ENCODE assay signal across 9 cellular contexts in the genomic region with DNA sequence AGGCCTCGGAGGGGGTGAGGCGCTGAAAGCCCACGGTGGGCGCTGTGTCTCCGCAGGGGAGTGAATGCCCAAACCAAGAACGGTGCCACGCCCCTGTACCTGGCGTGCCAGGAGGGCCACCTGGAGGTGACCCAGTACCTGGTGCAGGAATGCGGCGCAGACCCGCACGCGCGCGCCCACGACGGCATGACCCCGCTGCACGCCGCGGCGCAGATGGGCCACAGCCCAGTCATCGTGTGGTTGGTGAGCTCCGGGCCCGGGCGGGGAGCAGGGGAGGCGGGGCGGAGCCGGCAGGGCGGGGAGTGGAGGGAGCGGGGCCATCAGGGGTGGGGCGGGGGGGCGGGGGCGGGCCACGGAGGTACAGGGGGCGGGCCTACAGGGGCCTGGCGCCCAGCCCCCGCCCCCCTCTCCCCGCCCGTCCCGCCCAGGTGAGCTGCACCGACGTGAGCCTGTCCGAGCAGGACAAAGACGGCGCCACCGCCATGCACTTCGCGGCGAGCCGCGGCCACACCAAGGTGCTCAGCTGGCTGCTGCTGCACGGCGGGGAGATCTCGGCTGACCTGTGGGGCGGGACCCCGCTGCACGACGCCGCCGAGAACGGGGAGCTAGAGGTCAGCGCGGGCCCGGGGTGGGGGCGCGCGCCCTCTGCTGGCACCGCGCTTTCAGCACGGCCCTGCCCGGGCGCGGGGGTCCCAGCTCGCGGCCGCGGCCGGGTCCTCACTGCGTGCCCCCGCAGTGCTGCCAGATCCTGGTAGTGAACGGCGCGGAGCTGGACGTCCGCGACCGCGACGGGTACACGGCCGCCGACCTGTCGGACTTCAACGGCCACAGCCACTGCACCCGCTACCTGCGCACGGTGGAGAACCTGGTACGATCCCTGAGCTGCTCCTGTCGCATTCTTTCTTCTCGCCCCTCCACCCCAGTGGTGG. TPM values are rescaled to one million over a fixed set of nuclear protein-coding genes. Genes with fewer than 3 reads are reported as not detected.
DNase-seq lines count a peak whose midpoint lies in the region; ATAC-seq, FAIRE-seq and TF ChIP-seq lines count a peak whose summit lies in the region.
"Had no signal": no experiment of that assay in that cellular context is flagged by ENCODE, and none has a peak within 500 bp of the region (broad histone marks: within the 10 kb centered on the region; RNA-seq: fewer than 3 reads in every experiment).

No MANE protein-coding gene starts in this region.

- peak overlapping the region in 6 of 8 donors; percentile 32 to 78 (median 54) for H3K4me3 Mint-ChIP-seq in naive B cell

- H3K18ac ChIP-seq in IMR-90 (ENCODE audit: low read depth, low read length): no peak overlapping the region

- H2AK9ac ChIP-seq in IMR-90 (replicated peaks; ENCODE audit: low read depth, low read length, poor library complexity): no peak overlapping the region

- intact Hi-C loops in IMR-90 (cut with micrococcal nuclease): no loop called here

- H3K4me3 ChIP-seq in IMR-90 (ENCODE audit: insufficient read depth, low read depth, low read length) (0 out of 2 replicates have a peak overlapping the region, but pooled peaks have one; percentile 14), tibial nerve (peak overlapping the region in 2 of 4 donors; percentile 27 to 38), brain microvascular endothelial cell (ENCODE audit: low read depth, low read length) (no peak overlapping the region)

- peak; percentile 63 for ATAC-seq in IMR-90 (ENCODE audit: low read depth)
- ATAC-seq in naive B cell (ENCODE audit: low read depth in 2 of 2): peak; percentile 71 to 78
- no peak for ATAC-seq in HG02885 (IDR thresholded peaks at IDR 0.05; ENCODE audit: poor library complexity, unreplicated experiment)

- in situ Hi-C loops in IMR-90 (cut with MboI; ENCODE audit: low sequenced_read_pairs): no loop called here
- in situ Hi-C loops in brain microvascular endothelial cell (cut with HindIII; ENCODE audit: low pct_ligation_motif_present, low sequenced_read_pairs): no loop called here

- no peak overlapping the region for H4K8ac ChIP-seq in IMR-90 (ENCODE audit: low read depth in 2 of 2, low read length in 2 of 2)

- H3K36me3 ChIP-seq in IMR-90 (ENCODE audit: control insufficient read depth, insufficient read depth, low read length) (no peaks in the 10 kb centered on the region), tibial nerve (no peaks in the 10 kb centered on the region), brain microvascular endothelial cell (replicated peaks) (no peaks in the 10 kb centered on the region)

- TF ChIP-seq EP300 in tibial nerve (IDR thresholded peaks at IDR 0.05): no peak

- no peaks in the 10 kb centered on the region for H3K79me1 ChIP-seq in IMR-90 (ENCODE audit: low read depth in 1 of 2, low read length in 2 of 2)

- TF ChIP-seq CTCF in D721Med (IDR thresholded peaks at IDR 0.05; ENCODE audit: insufficient read depth, missing control alignments) (peak; percentile 7), IMR-90 (conservative IDR thresholded peaks at IDR 0.05; ENCODE audit: low read depth, low read length) (0 out of 2 replicates have a peak, but pooled peaks have one; percentile 24), tibial nerve (IDR thresholded peaks at IDR 0.05) (peak in 4 of 5 experiments; percentile 12 to 42 (median 26)), brain microvascular endothelial cell (IDR thresholded peaks at IDR 0.05; ENCODE audit: low read depth, low read length, missing control alignments) (no peak)

- no peak overlapping the region for H4K91ac ChIP-seq in IMR-90 (ENCODE audit: insufficient read depth, low read depth, low read length)

- H2BK5ac ChIP-seq in IMR-90 (ENCODE audit: low read depth, low read length, poor library complexity, severe bottlenecking): no peak overlapping the region

- no peak overlapping the region for H2AK5ac ChIP-seq in IMR-90 (ENCODE audit: low read depth, low read length)

- no peaks in the 10 kb centered on the region; the same call in 1 of the 2 replicates for H3K9me1 ChIP-seq in IMR-90 (ENCODE audit: insufficient read depth, low read length)

- no peak overlapping the region for H3K23ac ChIP-seq in IMR-90 (ENCODE audit: low read depth, low read length)

- TF ChIP-seq POLR2A in IMR-90 (IDR thresholded peaks at IDR 0.05; ENCODE audit: low read depth, low read length): no peak
- no peak for TF ChIP-seq POLR2A in tibial nerve (IDR thresholded peaks at IDR 0.05)

- H3K56ac ChIP-seq in IMR-90 (ENCODE audit: extremely low read depth, insufficient read depth, low read length): no peak overlapping the region

- CTCF ChIA-PET in IMR-90 (lab: Yijun Ruan, JAX): interaction anchor here (0.6 to 1.4 kb wide), 3 partner anchors 52 to 193 kb away, joined by 3 to 4 read pairs (median 3); no protein-coding TSS in a partner anchor

- no peak for FAIRE-seq in D721Med (lab: Jason Lieb, UNC)

- no peak overlapping the region for H2BK20ac ChIP-seq in IMR-90 (ENCODE audit: low read depth, low read length)

- H3K27me3 ChIP-seq in IMR-90 (ENCODE audit: control insufficient read depth, insufficient read depth, low read length) (peaks cover 36% of the 10 kb centered on the region), tibial nerve (peaks cover 0 to 46% of the 10 kb centered on the region in 2 donors), brain microvascular endothelial cell (replicated peaks) (peaks cover 15% of the 10 kb centered on the region)

- peaks cover 7 to 17% (median 13%) of the 10 kb centered on the region in 3 donors for H3K4me1 Mint-ChIP-seq in naive B cell

- no peak overlapping the region for H4K5ac ChIP-seq in IMR-90 (ENCODE audit: low read depth, low read length)

- no peak for TF ChIP-seq RAD21 in IMR-90 (IDR thresholded peaks at IDR 0.05; ENCODE audit: low read length)

- no peak overlapping the region for H3K4ac ChIP-seq in IMR-90 (ENCODE audit: low read depth, low read length)

- no peak overlapping the region for H2BK120ac ChIP-seq in IMR-90 (ENCODE audit: low read depth, low read length)

- DNase-seq in D721Med (ENCODE audit: insufficient read length, low spot score) (peak; percentile 38), IMR-90 (peak; percentile 22), naive B cell (peak; percentile 37), tibial nerve (ENCODE audit: low spot score in 2 of 2) (no peak), brain microvascular endothelial cell (no peak)
- DNase-seq in activated CD4-positive, CD25-positive, alpha-beta regulatory T cell treated with anti-CD3 and anti-CD28 coated beads, Interleukin-2, amount 50 U/mL, for 16 hours (ENCODE audit: low read depth, low spot score): peak; percentile 44
- DNase-seq in central memory CD4-positive, alpha-beta T cell: peak; percentile 65

- no peak overlapping the region for H3K27ac ChIP-seq in IMR-90 (ENCODE audit: insufficient read depth, low read length)
- H3K27ac ChIP-seq in tibial nerve: no peak overlapping the region
- no peak overlapping the region for H3K27ac ChIP-seq in brain microvascular endothelial cell

- dilution Hi-C loops in IMR-90 (cut with HindIII; ENCODE audit: low sequenced_read_pairs, unreplicated experiment): no loop called here

- H3K36me3 Mint-ChIP-seq in naive B cell: no peaks in the 10 kb centered on the region

- no peak overlapping the region for H3K14ac ChIP-seq in IMR-90 (replicated peaks; ENCODE audit: low read depth, low read length)

- WGBS in IMR-90 (ENCODE audit: extremely low coverage in 2 of 2, insufficient read length in 1 of 2), 2 experiments: 1% methylated on average over 44 of the region's 101 CpGs; no CpG with 5 or more reads in 1 of the 2 experiments
- 14 to 18% methylated on average over 34 to 43 of the region's 101 CpGs for WGBS in tibial nerve, 2 donors

- H3K4me2 ChIP-seq in IMR-90 (ENCODE audit: low read depth, low read length): peak overlapping the region; percentile 72

- no peaks in the 10 kb centered on the region for H3K9me3 ChIP-seq in IMR-90 (ENCODE audit: control insufficient read depth, insufficient read depth, low read length)
- H3K9me3 ChIP-seq in tibial nerve: no peaks in the 10 kb centered on the region

- peaks cover 0 to 3% (median 0%) of the 10 kb centered on the region in 7 donors for H3K9me3 Mint-ChIP-seq in naive B cell

- no peak overlapping the region for H3K9ac ChIP-seq in IMR-90 (ENCODE audit: low read depth, low read length)

- H3K4me1 ChIP-seq in IMR-90 (ENCODE audit: control insufficient read depth, insufficient read depth, low read length) (peaks cover 1% of the 10 kb centered on the region; the same call in 1 of the 2 replicates), tibial nerve (peaks cover 0 to 24% (median 3%) of the 10 kb centered on the region in 4 donors)

- no peaks in the 10 kb centered on the region; the same call in 1 of the 2 replicates for H4K20me1 ChIP-seq in IMR-90 (ENCODE audit: insufficient read depth, low read length)

- POLR2A ChIA-PET in IMR-90 (lab: Charles Lee; ENCODE audit: unreplicated experiment): no interaction called here

- H2AFZ ChIP-seq in IMR-90 (replicated peaks; ENCODE audit: low read length, poor library complexity): no peak overlapping the region

- H3K27me3 Mint-ChIP-seq in naive B cell: peaks cover 16 to 75% (median 53%) of the 10 kb centered on the region in 3 donors

- no TSS peak for BruUV-seq in IMR-90 (replicated peaks; lab: Mats Ljungman, UMichigan)

- H2BK15ac ChIP-seq in IMR-90 (ENCODE audit: low read depth, low read length): no peak overlapping the region

- no peak overlapping the region for H3K27ac Mint-ChIP-seq in naive B cell

RNA-seq across cellular contexts. Expression of a gene that starts 15.9 kb away (rescaled TPM):
- under 0.01 TPM in 1 of 2 replicates, not detected in the other for total RNA-seq in IMR-90 (2012; rRNA removed)
- polyA plus RNA-seq in IMR-90 (2012; rRNA removed): 0.02 and 0.03 TPM in 2 replicates
- polyA plus RNA-seq in IMR-90 (2012; cell fraction: cytosol; rRNA removed): 0.02 and 0.07 TPM in 2 replicates
- polyA plus RNA-seq in IMR-90 (2012; cell fraction: nucleus; rRNA removed; ENCODE audit: low replicate concordance): 0.10 and 0.15 TPM in 2 replicates
- not detected for polyA plus RNA-seq in naive B cell (ENCODE audit: low read depth in 6 of 6)
- 1 to 10 TPM in 3 of 4 donors, under 1 TPM in 1; 0.60 to 6.1 (median 1.7) TPM for total RNA-seq in tibial nerve

RNA-seq across cellular contexts. Expression of a gene that starts 20.7 kb away (rescaled TPM):
- not detected in 2 replicates for total RNA-seq in IMR-90 (2012; rRNA removed)
- polyA plus RNA-seq in IMR-90 (2012; rRNA removed): not detected in 2 replicates
- polyA plus RNA-seq in IMR-90 (2012; cell fraction: cytosol; rRNA removed): 0.01 TPM in 1 of 2 replicates, not detected in the other
- 0.03 and 0.08 TPM in 2 replicates for polyA plus RNA-seq in IMR-90 (2012; cell fraction: nucleus; rRNA removed; ENCODE audit: low replicate concordance)
- not detected for polyA plus RNA-seq in naive B cell (ENCODE audit: low read depth in 6 of 6)
- not detected for total RNA-seq in tibial nerve
- total RNA-seq: skeletal muscle tissue had no signal

RNA-seq across cellular contexts. Expression of a gene that starts 25.5 kb away (rescaled TPM):
- total RNA-seq in IMR-90 (2012; rRNA removed) (0.83 and 1.3 TPM in 2 replicates), tibial nerve (10 to 100 TPM; 32.3 to 79.8 (median 53.4) TPM)
- polyA plus RNA-seq in IMR-90 (2012; rRNA removed) (11.2 and 14.5 TPM in 2 replicates), naive B cell (ENCODE audit: low read depth in 6 of 6) (under 1 TPM in 2 of 6 donors, not detected in 4; 0.28 to 0.68 TPM)
- polyA plus RNA-seq in IMR-90 (2012; cell fraction: cytosol; rRNA removed): 6.5 and 7.5 TPM in 2 replicates
- polyA plus RNA-seq in IMR-90 (2012; cell fraction: nucleus; rRNA removed; ENCODE audit: low replicate concordance): 119 and 293 TPM in 2 replicates

RNA-seq across cellular contexts. Expression of a gene that starts 46.9 kb away (rescaled TPM):
- total RNA-seq in IMR-90 (2012; rRNA removed) (48.9 and 51.6 TPM in 2 replicates), tibial nerve (10 to 100 TPM; 18.6 to 29.4 (median 23.2) TPM)
- polyA plus RNA-seq in IMR-90 (2012; rRNA removed) (242 and 271 TPM in 2 replicates), naive B cell (ENCODE audit: low read depth in 6 of 6) (1 to 10 TPM; 1.8 to 3.7 (median 2.9) TPM)
- 291 and 311 TPM in 2 replicates for polyA plus RNA-seq in IMR-90 (2012; cell fraction: cytosol; rRNA removed)
- polyA plus RNA-seq in IMR-90 (2012; cell fraction: nucleus; rRNA removed; ENCODE audit: low replicate concordance): 66.2 and 158 TPM in 2 replicates

RNA-seq across cellular contexts. Expression of a gene that starts 51.0 kb away (rescaled TPM):
- 4.8 and 5.0 TPM in 2 replicates for total RNA-seq in IMR-90 (2012; rRNA removed)
- 11.6 and 13.7 TPM in 2 replicates for polyA plus RNA-seq in IMR-90 (2012; rRNA removed)
- polyA plus RNA-seq in IMR-90 (2012; cell fraction: cytosol; rRNA removed): 4.8 and 7.8 TPM in 2 replicates
- polyA plus RNA-seq in IMR-90 (2012; cell fraction: nucleus; rRNA removed; ENCODE audit: low replicate concordance): 61.6 and 111 TPM in 2 replicates
- not detected for polyA plus RNA-seq in naive B cell (ENCODE audit: low read depth in 6 of 6)
- 10 to 100 TPM; 25.6 to 40.8 (median 30.8) TPM for total RNA-seq in tibial nerve

Comparison
In these comparisons a context has a peak if more than half of its experiments do, and no peak if none do; other contexts are left out.
1. DNase-seq: peak in D721Med (single experiment), IMR-90 (single experiment), activated CD4-positive, CD25-positive, alpha-beta regulatory T cell treated with anti-CD3 and anti-CD28 coated beads, Interleukin-2, amount 50 U/mL, for 16 hours (single experiment), central memory CD4-positive, alpha-beta T cell (single experiment) and naive B cell (single experiment); none in tibial nerve (0 of 2) and brain microvascular endothelial cell (single experiment).
2. RNA of a gene that starts 25.5 kb away (total RNA-seq): 32.3 to 79.8 TPM in tibial nerve; 0.83 to 1.3 TPM in IMR-90; every median in the first group is over 10 times any median in the second.